In genomic region chr14:67514203-67514607, GRCh38 we compare ENCODE assay signal across 9 cellular contexts. TPM values are rescaled to one million over a fixed set of nuclear protein-coding genes. Genes with fewer than 3 reads are reported as not detected.
A peak's percentile ranks its signal among the peaks of the same experiment; 100 is the strongest.
DNase-seq lines count a peak whose midpoint lies in the region; ATAC-seq, FAIRE-seq and TF ChIP-seq lines count a peak whose summit lies in the region.
"Had no signal": no experiment of that assay in that cellular context is flagged by ENCODE, and none has a peak within 500 bp of the region (broad histone marks: within the 10 kb centered on the region; RNA-seq: fewer than 3 reads in every experiment).

No MANE protein-coding gene starts in this region.

- peak overlapping the region; percentile 79 for H2AFZ ChIP-seq in astrocyte (ENCODE audit: low read depth, low read length)

- H3K9me3 Mint-ChIP-seq in activated CD4-positive, alpha-beta T cell treated with anti-CD3 and anti-CD28 coated beads, Interleukin-2, amount 10 ng/mL, durations not matched to agents 24 days and 14 days: no peaks in the 10 kb centered on the region
- no peaks in the 10 kb centered on the region for H3K9me3 Mint-ChIP-seq in astrocyte (ENCODE audit: unreplicated experiment)

- no peak for DNase-seq in activated CD4-positive, alpha-beta T cell treated with anti-CD3 and anti-CD28 coated beads, Interleukin-2, amount 10 ng/mL, durations not matched to agents 24 days and 14 days
- DNase-seq in activated CD4-positive, alpha-beta T cell treated with anti-CD3 and anti-CD28 coated beads for 1 hour: no peak
- DNase-seq in astrocyte (ENCODE audit: low read depth) (no peak), left colon (peak; percentile 31 to 32), putamen (ENCODE audit: low spot score) (no peak)
- DNase-seq: SHP77 had no signal

- intact Hi-C loops in activated CD4-positive, alpha-beta T cell treated with anti-CD3 and anti-CD28 coated beads, Interleukin-2, amount 10 ng/mL, durations not matched to agents 24 days and 14 days (cut with micrococcal nuclease): loop anchor here (2.0 kb wide), 1 partner anchor 25 kb away; the partner anchor contains the start of gene TMEM229B
- intact Hi-C loops in left colon (cut with DNase I, micrococcal nuclease): no loop called here

- H4K20me1 ChIP-seq in astrocyte (ENCODE audit: insufficient read depth, low read length): no peaks in the 10 kb centered on the region

- H3K27ac ChIP-seq in astrocyte (ENCODE audit: low read depth, low read length) (no peak overlapping the region), thymus (ENCODE audit: low read depth) (no peak overlapping the region)

- peaks cover 62% of the 10 kb centered on the region for H3K27me3 Mint-ChIP-seq in activated CD4-positive, alpha-beta T cell treated with anti-CD3 and anti-CD28 coated beads, Interleukin-2, amount 10 ng/mL, durations not matched to agents 24 days and 14 days
- H3K27me3 Mint-ChIP-seq in astrocyte (ENCODE audit: low read depth, unreplicated experiment): peaks cover 42% of the 10 kb centered on the region

- H3K36me3 Mint-ChIP-seq in activated CD4-positive, alpha-beta T cell treated with anti-CD3 and anti-CD28 coated beads, Interleukin-2, amount 10 ng/mL, durations not matched to agents 24 days and 14 days (ENCODE audit: low read depth): no peaks in the 10 kb centered on the region
- H3K36me3 Mint-ChIP-seq in astrocyte (ENCODE audit: low read depth, unreplicated experiment): no peaks in the 10 kb centered on the region

- peaks cover 8% of the 10 kb centered on the region for H3K4me1 Mint-ChIP-seq in activated CD4-positive, alpha-beta T cell treated with anti-CD3 and anti-CD28 coated beads, Interleukin-2, amount 10 ng/mL, durations not matched to agents 24 days and 14 days
- peaks cover 13% of the 10 kb centered on the region for H3K4me1 Mint-ChIP-seq in astrocyte (ENCODE audit: low read depth, unreplicated experiment)

- H3K79me2 ChIP-seq in astrocyte (ENCODE audit: insufficient read depth, low read length): no peaks in the 10 kb centered on the region

- 89% methylated on average over 9 of the region's 9 CpGs for WGBS in thymus

- no peak overlapping the region for H3K9ac ChIP-seq in astrocyte (ENCODE audit: low read length)

- no peak for TF ChIP-seq CTCF in astrocyte (IDR thresholded peaks at IDR 0.05; ENCODE audit: insufficient read depth, low read depth, low read length)

- H3K36me3 ChIP-seq in astrocyte (ENCODE audit: insufficient read depth, low read length): no peaks in the 10 kb centered on the region
- H3K36me3 ChIP-seq in thymus (ENCODE audit: control insufficient read depth, insufficient read depth): no peaks in the 10 kb centered on the region

- H3K4me2 ChIP-seq in astrocyte (ENCODE audit: low read length): peak overlapping the region; percentile 89

- no peak overlapping the region for H3K27ac Mint-ChIP-seq in activated CD4-positive, alpha-beta T cell treated with anti-CD3 and anti-CD28 coated beads, Interleukin-2, amount 10 ng/mL, durations not matched to agents 24 days and 14 days
- H3K27ac Mint-ChIP-seq in astrocyte (ENCODE audit: unreplicated experiment): peak overlapping the region; percentile 47

- H3K27me3 ChIP-seq in astrocyte (ENCODE audit: insufficient read depth, low read length) (peaks cover 33% of the 10 kb centered on the region), thymus (ENCODE audit: control insufficient read depth, insufficient read depth) (no peaks in the 10 kb centered on the region)

- peak; percentile 49 for ATAC-seq in left colon
- ATAC-seq in GM21825 (IDR thresholded peaks at IDR 0.05; ENCODE audit: unreplicated experiment): no peak
- no peak for ATAC-seq in HG02759 (IDR thresholded peaks at IDR 0.05; ENCODE audit: unreplicated experiment)

- H3K4me3 ChIP-seq in astrocyte (ENCODE audit: insufficient read depth, low read depth, low read length) (no peak overlapping the region), thymus (ENCODE audit: low read length) (peak overlapping the region; percentile 66)

- peak overlapping the region; percentile 87 for H3K4me3 Mint-ChIP-seq in activated CD4-positive, alpha-beta T cell treated with anti-CD3 and anti-CD28 coated beads, Interleukin-2, amount 10 ng/mL, durations not matched to agents 24 days and 14 days
- H3K4me3 Mint-ChIP-seq in astrocyte (ENCODE audit: unreplicated experiment): peak overlapping the region; percentile 67

- H3K4me1 ChIP-seq in astrocyte (ENCODE audit: insufficient read depth, low read length) (no peaks in the 10 kb centered on the region), thymus (ENCODE audit: control insufficient read depth, insufficient read depth, low read length) (peaks cover 18% of the 10 kb centered on the region)

- FAIRE-seq in astrocyte (lab: Jason Lieb, UNC): no peak

- H3K9me3 ChIP-seq in astrocyte (ENCODE audit: insufficient read depth, low read depth, low read length): no peaks in the 10 kb centered on the region
- H3K9me3 ChIP-seq in thymus (ENCODE audit: control insufficient read depth): no peaks in the 10 kb centered on the region

RNA-seq across cellular contexts. Expression of gene PLEKHH1, which starts 18.9 kb away (rescaled TPM):
- total RNA-seq in activated CD4-positive, alpha-beta T cell treated with anti-CD3 and anti-CD28 coated beads, Interleukin-2, amount 10 ng/mL, durations not matched to agents 24 days and 14 days: 1.5 and 1.7 TPM in 2 replicates
- total RNA-seq in astrocyte (2.3 and 3.3 TPM in 2 replicates), left colon (10 to 100 TPM; 54.0 to 63.2 TPM)
- 10.7 TPM for polyA plus RNA-seq in thymus

RNA-seq across cellular contexts. Expression of gene TMEM229B, which starts 25.7 kb away (rescaled TPM):
- 2.4 and 2.7 TPM in 2 replicates for total RNA-seq in activated CD4-positive, alpha-beta T cell treated with anti-CD3 and anti-CD28 coated beads, Interleukin-2, amount 10 ng/mL, durations not matched to agents 24 days and 14 days
- 1.3 and 1.8 TPM in 2 replicates for total RNA-seq in astrocyte
- 10 to 100 TPM in 1 of 2 donors, 1 to 10 TPM in 1; 5.0 to 10.3 TPM for total RNA-seq in left colon
- 6.6 TPM for polyA plus RNA-seq in thymus

Comparison
In these comparisons a context has a peak if more than half of its experiments do, and no peak if none do; other contexts are left out.
1. DNase-seq: peak in left colon (2 of 2); none in activated CD4-positive, alpha-beta T cell treated with anti-CD3 and anti-CD28 coated beads, Interleukin-2, amount 10 ng/mL, durations not matched to agents 24 days and 14 days (single experiment), activated CD4-positive, alpha-beta T cell treated with anti-CD3 and anti-CD28 coated beads for 1 hour (single experiment), astrocyte (single experiment) and putamen (single experiment).
2. RNA of gene PLEKHH1, which starts 18.9 kb away (total RNA-seq): 54.0 to 63.2 TPM in left colon; 2.3 to 3.3 TPM in astrocyte and 1.5 to 1.7 TPM in activated CD4-positive, alpha-beta T cell treated with anti-CD3 and anti-CD28 coated beads, Interleukin-2, amount 10 ng/mL, durations not matched to agents 24 days and 14 days; every median in the first group is over 10 times any median in the second.